In the genomic region with DNA sequence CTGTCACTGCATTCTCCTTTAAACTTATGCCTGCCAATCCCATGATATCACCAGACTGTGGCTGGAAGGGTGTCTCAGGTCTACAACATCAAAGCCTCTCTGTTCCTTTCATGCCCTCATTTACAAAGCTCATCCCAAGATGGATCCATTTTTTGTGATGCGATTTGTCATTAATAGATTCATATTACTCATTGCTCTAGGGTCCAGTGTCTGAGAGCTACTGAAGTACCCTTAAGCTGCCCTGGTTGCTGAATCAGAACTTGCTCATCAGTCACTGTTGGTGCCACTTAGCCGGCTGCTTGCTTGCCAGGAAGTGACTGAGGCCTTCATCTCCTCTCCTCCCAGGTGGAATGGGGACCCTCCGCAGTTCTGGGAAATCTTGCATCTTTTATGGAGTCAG, we compare ENCODE assay signal across 26 cellular contexts.
DNase-seq lines count a peak whose midpoint lies in the region; FAIRE-seq and TF ChIP-seq lines count a peak whose summit lies in the region.
"Had no signal": no experiment of that assay in that cellular context is flagged by ENCODE, and none has a peak within 500 bp of the region (broad histone marks: within the 10 kb centered on the region; RNA-seq: fewer than 3 reads in every experiment).

No MANE protein-coding gene starts in this region.

- H3K9me3 Mint-ChIP-seq in astrocyte (ENCODE audit: unreplicated experiment), result no peaks in the 10 kb centered on the region
- H3K9me3 Mint-ChIP-seq: memory B cell had no signal

- no peaks in the 10 kb centered on the region for H4K20me1 ChIP-seq in astrocyte (ENCODE audit: insufficient read depth, low read length)

- no peak overlapping the region for H2BK12ac ChIP-seq in neuronal stem cell (ENCODE audit: low read length)

- H2AFZ ChIP-seq in astrocyte (ENCODE audit: low read depth, low read length), result no peak overlapping the region
- H2AFZ ChIP-seq in neuronal stem cell (ENCODE audit: low read length), result no peak overlapping the region

- peak; percentile 57 for DNase-seq in EL
- DNase-seq in LHCN-M2 (ENCODE audit: low read depth), result peak; percentile 72
- DNase-seq in astrocyte (ENCODE audit: low read depth), result peak; percentile 40
- DNase-seq in neuronal stem cell (ENCODE audit: low spot score), result no peak
- no peak for DNase-seq in SIG-M5 treated with dmso at 0.1 percent for 504 hours (lab: John Stamatoyannopoulos, UW; ENCODE audit: unreplicated experiment)
- no peak for DNase-seq in activated naive CD4-positive, alpha-beta T cell treated with anti-CD3 and anti-CD28 coated beads, Interleukin-2, amount 50 U/mL, for 16 hours
- no peak for DNase-seq in NK-92 treated with Interleukin-12 subunit alpha and Interleukin-12 subunit beta, amount 100 ng/mL, for 24 hours (lab: John Stamatoyannopoulos, UW)
- DNase-seq in epidermal melanocyte (ENCODE audit: insufficient read length, low spot score), result no peak
- DNase-seq: activated CD4-positive, alpha-beta T cell treated with anti-CD3 and anti-CD28 coated beads, Interleukin-2, amount 50 U/mL, for 1 hour; dermis blood vessel endothelial cell; heart right ventricle; left colon; NCI-H1105; NCI-H1930; NCI-H2227 treated with DMSO at 0.1 percent for 48 hours; stimulated activated CD4-positive, alpha-beta T cell treated with anti-CD3 and anti-CD28 coated beads, Interleukin-4, amount 100 ng/mL, for 1 hour; stimulated activated naive CD4-positive, alpha-beta T cell treated with Interleukin-2 at 50 U/mL for 16 hours had no signal

- H3K4me3 ChIP-seq in astrocyte (ENCODE audit: insufficient read depth, low read depth, low read length) (no peak overlapping the region), neuronal stem cell (ENCODE audit: low read length in 2 of 2) (no peak overlapping the region)
- H3K4me3 ChIP-seq: ascending aorta, heart right ventricle, right atrium auricular region had no signal

- H3K4me1 ChIP-seq in astrocyte (ENCODE audit: insufficient read depth, low read length) (peaks cover 11% of the 10 kb centered on the region), neuronal stem cell (ENCODE audit: control insufficient read depth in 2 of 2, insufficient read depth in 1 of 2, low read depth in 1 of 2, low read length in 2 of 2) (peaks cover 0 to 2% of the 10 kb centered on the region in 2 donors)
- H3K4me1 ChIP-seq: ascending aorta, heart right ventricle, right atrium auricular region had no signal

- no peak for TF ChIP-seq CTCF in astrocyte (IDR thresholded peaks at IDR 0.05; ENCODE audit: insufficient read depth, low read depth, low read length)

- no peaks in the 10 kb centered on the region for H3K79me2 ChIP-seq in astrocyte (ENCODE audit: insufficient read depth, low read length)

- H3K4me2 ChIP-seq in astrocyte (ENCODE audit: low read length), result peak overlapping the region; percentile 42
- no peak overlapping the region for H3K4me2 ChIP-seq in neuronal stem cell (ENCODE audit: insufficient read depth, low read length, poor library complexity, severe bottlenecking)

- H4K8ac ChIP-seq in neuronal stem cell (ENCODE audit: low read depth, low read length), result no peak overlapping the region

- H3K27ac ChIP-seq in astrocyte (ENCODE audit: low read depth, low read length), result no peak overlapping the region
- no peak overlapping the region for H3K27ac ChIP-seq in neuronal stem cell (replicated peaks; ENCODE audit: low read length)
- H3K27ac ChIP-seq: ascending aorta, heart right ventricle, right atrium auricular region had no signal

- H3K27ac Mint-ChIP-seq in astrocyte (ENCODE audit: unreplicated experiment), result no peak overlapping the region
- H3K27ac Mint-ChIP-seq: activated naive CD4-positive, alpha-beta T cell treated with anti-CD3 and anti-CD28 coated beads, Interleukin-2, amount 50 U/mL, for 72 hours; activated T-helper 1 cell treated with anti-CD3 and anti-CD28 coated beads, Interleukin-12 subunit alpha, Interleukin-12 subunit beta, Interleukin-2, Interleukin-4 antibody, amounts not matched to agents 30 ng/mL and 10 ng/mL and 1 ng/mL, durations not matched to agents 14 hours and 24 hours and 36 hours; memory B cell had no signal

- no CpG with 5 or more reads among the region's 3 CpGs for WGBS in neuronal stem cell (ENCODE audit: extremely low coverage in 2 of 2, insufficient read length in 2 of 2, insufficient replicate concordance in 1 of 2), 2 donors

- H3K36me3 ChIP-seq in astrocyte (ENCODE audit: insufficient read depth, low read length) (no peaks in the 10 kb centered on the region), neuronal stem cell (replicated peaks in 1 of 2; ENCODE audit: control insufficient read depth in 2 of 2, insufficient read depth in 2 of 2, low read length in 2 of 2) (no peaks in the 10 kb centered on the region)
- H3K36me3 ChIP-seq: ascending aorta, heart right ventricle, right atrium auricular region had no signal

- H3K79me1 ChIP-seq in neuronal stem cell (ENCODE audit: low read depth, low read length), result no peaks in the 10 kb centered on the region

- H3K23ac ChIP-seq in neuronal stem cell (ENCODE audit: low read depth, low read length, poor library complexity), result no peak overlapping the region

- no peaks in the 10 kb centered on the region for H3K9me3 ChIP-seq in astrocyte (ENCODE audit: insufficient read depth, low read depth, low read length)
- peaks cover 0 to 2% of the 10 kb centered on the region in 2 donors for H3K9me3 ChIP-seq in neuronal stem cell (replicated peaks in 1 of 2; ENCODE audit: control insufficient read depth in 2 of 2, insufficient read depth in 1 of 2, low read depth in 1 of 2, low read length in 2 of 2)
- H3K9me3 ChIP-seq: ascending aorta, heart right ventricle, right atrium auricular region had no signal

- H2AK5ac ChIP-seq in neuronal stem cell (ENCODE audit: low read depth, low read length), result no peak overlapping the region

- no peak overlapping the region for H3K4ac ChIP-seq in neuronal stem cell (ENCODE audit: low read length)

- H3K14ac ChIP-seq in neuronal stem cell (ENCODE audit: low read length), result no peak overlapping the region

- H3K36me3 Mint-ChIP-seq in astrocyte (ENCODE audit: low read depth, unreplicated experiment), result no peaks in the 10 kb centered on the region
- H3K36me3 Mint-ChIP-seq: activated naive CD4-positive, alpha-beta T cell treated with anti-CD3 and anti-CD28 coated beads, Interleukin-2, amount 50 U/mL, for 72 hours; memory B cell had no signal

- H2BK5ac ChIP-seq in neuronal stem cell (ENCODE audit: low read length), result no peak overlapping the region

- H3K27me3 ChIP-seq in astrocyte (ENCODE audit: insufficient read depth, low read length), result no peaks in the 10 kb centered on the region
- H3K27me3 ChIP-seq in neuronal stem cell (ENCODE audit: control insufficient read depth in 3 of 3, insufficient read depth in 3 of 3, low read depth in 1 of 3, low read length in 3 of 3), result no peaks in the 10 kb centered on the region
- H3K27me3 ChIP-seq: ascending aorta, heart right ventricle, right atrium auricular region had no signal

- H3K4me1 Mint-ChIP-seq in astrocyte (ENCODE audit: low read depth, unreplicated experiment), result peaks cover 9% of the 10 kb centered on the region
- H3K4me1 Mint-ChIP-seq: central memory CD8-positive, alpha-beta T cell; memory B cell had no signal

- no peak overlapping the region for H2BK120ac ChIP-seq in neuronal stem cell (ENCODE audit: low read depth, low read length)

- H3K4me3 Mint-ChIP-seq in astrocyte (ENCODE audit: unreplicated experiment), result no peak overlapping the region
- H3K4me3 Mint-ChIP-seq: activated T-helper 1 cell treated with anti-CD3 and anti-CD28 coated beads, Interleukin-12 subunit alpha, Interleukin-12 subunit beta, Interleukin-2, Interleukin-4 antibody, amounts not matched to agents 30 ng/mL and 10 ng/mL and 1 ng/mL, durations not matched to agents 14 hours and 24 hours and 36 hours; central memory CD8-positive, alpha-beta T cell; memory B cell had no signal

- H3K27me3 Mint-ChIP-seq in astrocyte (ENCODE audit: low read depth, unreplicated experiment), result peaks cover 3% of the 10 kb centered on the region
- H3K27me3 Mint-ChIP-seq: central memory CD8-positive, alpha-beta T cell had no signal

- H3K18ac ChIP-seq in neuronal stem cell (ENCODE audit: low read length), result peak overlapping the region; percentile 17

- peak; percentile 50 for FAIRE-seq in astrocyte (lab: Jason Lieb, UNC)
- FAIRE-seq: D721Med, endometrium, G401.6 had no signal

- no peak overlapping the region for H2BK15ac ChIP-seq in neuronal stem cell (ENCODE audit: low read length)

- no peak overlapping the region for H4K91ac ChIP-seq in neuronal stem cell (ENCODE audit: low read depth, low read length, poor library complexity)

- H3K9ac ChIP-seq in astrocyte (ENCODE audit: low read length) (no peak overlapping the region), neuronal stem cell (ENCODE audit: low read depth, low read length, poor library complexity) (no peak overlapping the region)

Comparison
In these comparisons a context has a peak if more than half of its experiments do, and no peak if none do; other contexts are left out.
1. DNase-seq: peak in EL (single experiment), LHCN-M2 (single experiment) and astrocyte (single experiment); none in neuronal stem cell (single experiment), SIG-M5 treated with dmso at 0.1 percent for 504 hours (single experiment), activated naive CD4-positive, alpha-beta T cell treated with anti-CD3 and anti-CD28 coated beads, Interleukin-2, amount 50 U/mL, for 16 hours (single experiment), NK-92 treated with Interleukin-12 subunit alpha and Interleukin-12 subunit beta, amount 100 ng/mL, for 24 hours (single experiment) and epidermal melanocyte (single experiment).